9 cellular contexts compared by ENCODE assay signal in genomic region chr17:80833952-80834895, GRCh38.
A peak's percentile ranks its signal among the peaks of the same experiment; 100 is the strongest.
DNase-seq lines count a peak whose midpoint lies in the region; ATAC-seq and TF ChIP-seq lines count a peak whose summit lies in the region.
"Had no signal": no experiment of that assay in that cellular context is flagged by ENCODE, and none has a peak within 500 bp of the region (broad histone marks: within the 10 kb centered on the region; RNA-seq: fewer than 3 reads in every experiment).

No MANE protein-coding gene starts in this region.

- H3K4me1 Mint-ChIP-seq in CD4-positive, CD25-positive, alpha-beta regulatory T cell = peaks cover 6 to 35% (median 15%) of the 10 kb centered on the region in 4 donors

- peak overlapping the region in 2 of 3 donors; percentile 7 to 66 for H3K27ac Mint-ChIP-seq in CD4-positive, CD25-positive, alpha-beta regulatory T cell

- TF ChIP-seq POLR2A in Peyer's patch (IDR thresholded peaks at IDR 0.05) = no peak

- no peaks in the 10 kb centered on the region for H3K27me3 Mint-ChIP-seq in CD4-positive, CD25-positive, alpha-beta regulatory T cell

- H3K4me1 ChIP-seq in CD4-positive, CD25-positive, alpha-beta regulatory T cell (ENCODE audit: control insufficient read depth, insufficient read depth, low read length, poor library complexity, severe bottlenecking) = peaks cover 18% of the 10 kb centered on the region
- H3K4me1 ChIP-seq in Peyer's patch = peaks cover 0 to 18% (median 5%) of the 10 kb centered on the region in 4 donors

- no peak for ATAC-seq in CD4-positive, CD25-positive, alpha-beta regulatory T cell (ENCODE audit: low read depth in 2 of 2)

- intact Hi-C loops in posterior vena cava (cut with DNase I) = no loop called here

- H3K27me3 ChIP-seq in CD4-positive, CD25-positive, alpha-beta regulatory T cell (ENCODE audit: control insufficient read depth, insufficient read depth, low read length) = no peaks in the 10 kb centered on the region
- H3K27me3 ChIP-seq in Peyer's patch = no peaks in the 10 kb centered on the region
- H3K27me3 ChIP-seq: cardiac muscle cell had no signal

- no peak for TF ChIP-seq CTCF in Peyer's patch (IDR thresholded peaks at IDR 0.05)
- no peak for TF ChIP-seq CTCF in GM10248 (IDR thresholded peaks at IDR 0.05; ENCODE audit: control extremely low read depth, extremely low read depth, low read depth, missing control alignments)

- peaks cover 11% of the 10 kb centered on the region for H3K36me3 Mint-ChIP-seq in CD4-positive, CD25-positive, alpha-beta regulatory T cell

- no peak overlapping the region for H3K27ac ChIP-seq in CD4-positive, CD25-positive, alpha-beta regulatory T cell (ENCODE audit: insufficient read depth, low read length, poor library complexity, severe bottlenecking)
- peak overlapping the region; percentile 67 to 86 (median 83) for H3K27ac ChIP-seq in Peyer's patch

- H3K9me3 Mint-ChIP-seq in CD4-positive, CD25-positive, alpha-beta regulatory T cell = no peaks in the 10 kb centered on the region

- POLR2A ChIA-PET in GM10248 (lab: Yijun Ruan, JAX) = no interaction called here

- peak overlapping the region; percentile 72 to 80 (median 74) for H3K4me3 Mint-ChIP-seq in CD4-positive, CD25-positive, alpha-beta regulatory T cell

- CTCF ChIA-PET in GM10248 (lab: Yijun Ruan, JAX) = interaction anchor here (0.9 to 1.6 kb wide), 5 partner anchors 18 to 380 kb away, joined by 3 to 4 read pairs (median 3); no protein-coding TSS in a partner anchor

- H3K4me3 ChIP-seq in CD4-positive, CD25-positive, alpha-beta regulatory T cell (ENCODE audit: low read depth, low read length) = no peak overlapping the region
- no peak overlapping the region for H3K4me3 ChIP-seq in Peyer's patch
- H3K4me3 ChIP-seq: cardiac muscle cell had no signal

- no peak for DNase-seq in CD4-positive, CD25-positive, alpha-beta regulatory T cell
- DNase-seq in Peyer's patch = peak in 1 of 3 donors; percentile 50
- DNase-seq in fibroblast of gingiva (ENCODE audit: low read depth) = peak; percentile 90
- peak; percentile 88 for DNase-seq in posterior vena cava (ENCODE audit: low spot score)
- no peak for DNase-seq in NCI-H1048 (lab: John Stamatoyannopoulos, UW)
- no peak for DNase-seq in effector CD4-positive, alpha-beta T cell
- DNase-seq in GM10248 (ENCODE audit: extremely low spot score) = no peak
- DNase-seq in NCI-H345 treated with DMSO at 0.1 percent for 48 hours (lab: John Stamatoyannopoulos, UW; ENCODE audit: unreplicated experiment) = no peak

- no peaks in the 10 kb centered on the region for H3K36me3 ChIP-seq in CD4-positive, CD25-positive, alpha-beta regulatory T cell (ENCODE audit: control insufficient read depth, insufficient read depth, low read length)
- H3K36me3 ChIP-seq in Peyer's patch = peaks cover 0 to 7% (median 0%) of the 10 kb centered on the region in 3 donors
- H3K36me3 ChIP-seq: cardiac muscle cell had no signal

- no peaks in the 10 kb centered on the region for H3K9me3 ChIP-seq in CD4-positive, CD25-positive, alpha-beta regulatory T cell (ENCODE audit: control insufficient read depth in 2 of 2, low read length in 2 of 2)
- H3K9me3 ChIP-seq in Peyer's patch = no peaks in the 10 kb centered on the region

Comparison
In these comparisons a context has a peak if more than half of its experiments do, and no peak if none do; other contexts are left out.
1. DNase-seq: peak in fibroblast of gingiva (single experiment) and posterior vena cava (single experiment); none in CD4-positive, CD25-positive, alpha-beta regulatory T cell (0 of 3), NCI-H1048 (single experiment), effector CD4-positive, alpha-beta T cell (single experiment), GM10248 (single experiment) and NCI-H345 treated with DMSO at 0.1 percent for 48 hours (single experiment).